8 cellular contexts compared by ENCODE assay signal in genomic region chr4:76306882-76307669, GRCh38. TPM values are rescaled to one million over a fixed set of nuclear protein-coding genes. Genes with fewer than 3 reads are reported as not detected.
DNase-seq lines count a peak whose midpoint lies in the region; ATAC-seq and TF ChIP-seq lines count a peak whose summit lies in the region.

No MANE protein-coding gene starts in this region.

- ATAC-seq in GM18519 (IDR thresholded peaks at IDR 0.05; ENCODE audit: low FRiP score, unreplicated experiment) = no peak

- H3K9me3 ChIP-seq in hepatocyte (ENCODE audit: low read depth) (no peaks in the 10 kb centered on the region), prostate gland (no peaks in the 10 kb centered on the region)

- intact Hi-C loops in prostate gland (cut with DNase I) = loop anchor here (2.0 to 5.0 kb wide), 4 partner anchors 56 to 185 kb away; partner anchors contain the start of genes FAM47E and SCARB2

- no peaks in the 10 kb centered on the region for H3K9me2 ChIP-seq in hepatocyte (replicated peaks; ENCODE audit: insufficient read depth)

- 6% methylated on average over 37 of the region's 37 CpGs for WGBS in hepatocyte (ENCODE audit: low lambda C conversion rate, missing lambda C conversion rate)
- 3% methylated on average over 37 of the region's 37 CpGs for WGBS in prostate gland

- peaks cover 3% of the 10 kb centered on the region; the same call in 1 of the 2 replicates for H3K27me3 ChIP-seq in GM06990 (replicated peaks; ENCODE audit: control insufficient read depth, insufficient read depth, low read length)
- no peaks in the 10 kb centered on the region for H3K27me3 ChIP-seq in hepatocyte
- H3K27me3 ChIP-seq in prostate gland (replicated peaks; ENCODE audit: insufficient read depth) = no peaks in the 10 kb centered on the region

- peaks cover 62% of the 10 kb centered on the region for H3K79me2 ChIP-seq in hepatocyte

- TF ChIP-seq CTCF in GM06990 (IDR thresholded peaks at IDR 0.05; ENCODE audit: insufficient read depth, low read length, poor library complexity, severe bottlenecking) (peak; percentile 13), hepatocyte (IDR thresholded peaks at IDR 0.05; ENCODE audit: poor library complexity) (peak; percentile 49), prostate gland (IDR thresholded peaks at IDR 0.05) (peak in 3 of 4 experiments; percentile 8 to 58 (median 37))

- H3K36me3 ChIP-seq in GM06990 (ENCODE audit: control insufficient read depth, insufficient read depth, low read length) = no peaks in the 10 kb centered on the region
- no peaks in the 10 kb centered on the region for H3K36me3 ChIP-seq in hepatocyte (replicated peaks; ENCODE audit: insufficient read depth, low read depth)
- no peaks in the 10 kb centered on the region for H3K36me3 ChIP-seq in prostate gland

- DNase-seq in 8988T (peak; percentile 54), GM06990 (ENCODE audit: extremely low read depth, insufficient read length) (no peak), NCI-H774 (lab: John Stamatoyannopoulos, UW) (peak; percentile 3), astrocyte of the hippocampus (ENCODE audit: low read depth, low spot score) (peak; percentile 80), hepatocyte (ENCODE audit: low spot score) (peak; percentile 86), prostate gland (ENCODE audit: low spot score) (peak; percentile 66), NCI-H2107 treated with DMSO at 0.1 percent for 48 hours (lab: John Stamatoyannopoulos, UW; ENCODE audit: unreplicated experiment) (no peak)

- H3K27ac ChIP-seq in hepatocyte (peak overlapping the region; percentile 99), prostate gland (peak overlapping the region; percentile 90)

- H3K4me1 ChIP-seq in hepatocyte (ENCODE audit: insufficient read depth) (peaks cover 15% of the 10 kb centered on the region), prostate gland (replicated peaks) (peaks cover 5% of the 10 kb centered on the region)

- H4K20me1 ChIP-seq in hepatocyte (ENCODE audit: insufficient read depth, poor library complexity, severe bottlenecking) = no peaks in the 10 kb centered on the region

- H3K4me2 ChIP-seq in hepatocyte = peak overlapping the region; percentile 83

- TF ChIP-seq POLR2A in prostate gland (IDR thresholded peaks at IDR 0.05) = no peak

- peak overlapping the region; percentile 56 for H3K4me3 ChIP-seq in GM06990 (replicated peaks; ENCODE audit: low read depth, low read length)
- H3K4me3 ChIP-seq in hepatocyte = peak overlapping the region; percentile 77
- H3K4me3 ChIP-seq in prostate gland = peak overlapping the region; percentile 73 to 76

- peak overlapping the region; percentile 85 for H2AFZ ChIP-seq in hepatocyte

RNA-seq across cellular contexts. Expression of gene STBD1, which starts 0.5 kb away (rescaled TPM):
- total RNA-seq in hepatocyte (26.5 and 34.2 TPM in 2 replicates), prostate gland (1 to 10 TPM; 2.4 to 7.1 TPM)
- 25.3 and 29.7 TPM in 2 replicates for polyA plus RNA-seq in hepatocyte

RNA-seq across cellular contexts. Expression of gene FAM47E, which starts 55.6 kb away (rescaled TPM):
- 5.9 and 9.3 TPM in 2 replicates for total RNA-seq in hepatocyte
- polyA plus RNA-seq in hepatocyte = 8.9 and 11.1 TPM in 2 replicates
- total RNA-seq in prostate gland = 10 to 100 TPM; 12.3 to 15.1 TPM

Comparison
In these comparisons a context has a peak if more than half of its experiments do, and no peak if none do; other contexts are left out.
1. DNase-seq: peak in 8988T (single experiment), NCI-H774 (single experiment), astrocyte of the hippocampus (single experiment), hepatocyte (single experiment) and prostate gland (single experiment); none in GM06990 (single experiment) and NCI-H2107 treated with DMSO at 0.1 percent for 48 hours (single experiment).
2. Peak in every context shown above with its lines, with median percentiles within 50 percentile points of each other: H3K4me3 ChIP-seq and CTCF ChIP-seq.